ENCODE assay signal across 12 cellular contexts in the genomic region with DNA sequence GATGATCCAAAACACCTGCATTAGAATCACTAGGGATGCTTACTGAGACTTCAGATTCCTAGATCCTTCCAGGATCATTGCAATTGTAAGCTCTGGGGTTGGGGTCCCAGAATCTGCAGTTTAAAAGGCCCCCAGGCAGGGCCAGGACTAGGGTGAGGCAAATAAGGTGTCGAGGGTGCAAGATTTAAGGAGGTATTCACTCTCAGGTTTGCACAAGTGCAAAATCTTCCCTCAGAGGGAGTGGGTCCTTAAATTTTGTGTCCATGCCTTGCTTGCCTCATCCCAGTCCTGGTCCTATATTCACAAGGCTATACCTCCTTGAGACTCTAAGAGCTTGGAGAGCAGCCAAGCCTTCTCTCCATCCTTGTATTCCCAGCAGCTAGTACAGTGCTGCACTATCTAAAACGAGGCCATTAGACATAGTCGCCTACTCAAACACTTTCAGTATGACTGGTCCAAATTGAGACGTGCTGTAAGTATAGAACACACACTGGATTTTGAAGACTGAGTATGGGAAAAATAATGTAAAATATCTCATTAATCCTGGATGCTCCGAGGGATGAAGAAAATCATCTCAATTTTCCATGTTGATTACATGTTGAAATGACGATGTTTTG. TPM values are rescaled to one million over a fixed set of nuclear protein-coding genes. Genes with fewer than 3 reads are reported as not detected.
DNase-seq lines count a peak whose midpoint lies in the region; ATAC-seq, FAIRE-seq and TF ChIP-seq lines count a peak whose summit lies in the region.
"Had no signal": no experiment of that assay in that cellular context is flagged by ENCODE, and none has a peak within 500 bp of the region (broad histone marks: within the 10 kb centered on the region; RNA-seq: fewer than 3 reads in every experiment).

No MANE protein-coding gene starts in this region.

- no peak for TF ChIP-seq CTCF in GM12878 (IDR thresholded peaks at IDR 0.05 in 2 of 3, conservative IDR thresholded peaks at IDR 0.05 in 1 of 3; ENCODE audit: control insufficient read depth in 2 of 3, extremely low read depth in 1 of 3, insufficient read depth in 1 of 3, low read depth in 3 of 3, low read length in 3 of 3)

- FAIRE-seq in GM12878 (lab: Jason Lieb, UNC), result peak; percentile 18
- FAIRE-seq in urothelium cell line (lab: Jason Lieb, UNC), result no peak
- FAIRE-seq: pancreas had no signal

- 14% methylated on average over 6 of the region's 6 CpGs for WGBS in GM12878 (ENCODE audit: insufficient coverage, insufficient replicate concordance, low lambda C conversion rate, missing lambda C conversion rate)

- POLR2A ChIA-PET in GM12878 (lab: Charles Lee), result interaction anchor here (0.6 to 2.9 kb wide), 6 partner anchors 9 to 39 kb away, joined by 3 to 25 read pairs (median 5); partner anchors contain the start of genes PECR and TMEM169

- no peaks in the 10 kb centered on the region for H3K27me3 ChIP-seq in GM12878 (replicated peaks in 1 of 2; ENCODE audit: control insufficient read depth in 2 of 2, insufficient read depth in 2 of 2, low read length in 1 of 2)
- H3K27me3 ChIP-seq: heart left ventricle, pancreas, suprapubic skin had no signal

- H3K36me3 ChIP-seq in GM12878 (ENCODE audit: control insufficient read depth in 2 of 2, insufficient read depth in 2 of 2, low read length in 1 of 2), result peaks cover 0 to 2% of the 10 kb centered on the region in 2 experiments; a peak in 3 of 4 replicates

- peak overlapping the region; percentile 1; the same call in 1 of the 2 replicates for H3K27ac ChIP-seq in GM12878 (ENCODE audit: control insufficient read depth, insufficient read depth)
- H3K27ac ChIP-seq: heart left ventricle, pancreas, suprapubic skin had no signal

- H3K4me2 ChIP-seq in GM12878 (ENCODE audit: control insufficient read depth, insufficient read depth), result peak overlapping the region; percentile 59

- H3K9me3 ChIP-seq in GM12878 (replicated peaks; ENCODE audit: control insufficient read depth, insufficient read depth, low read length), result no peaks in the 10 kb centered on the region
- H3K9me3 ChIP-seq: heart left ventricle, pancreas, suprapubic skin had no signal

- peaks cover 10% of the 10 kb centered on the region for H3K4me1 ChIP-seq in GM12878 (ENCODE audit: control insufficient read depth, insufficient read depth, low read length)
- H3K4me1 ChIP-seq: heart left ventricle, pancreas, suprapubic skin had no signal

- H3K79me2 ChIP-seq in GM12878 (ENCODE audit: control insufficient read depth, insufficient read depth, low read length), result no peaks in the 10 kb centered on the region

- peak overlapping the region; percentile 42; the same call in 1 of the 2 replicates for H2AFZ ChIP-seq in GM12878 (ENCODE audit: control insufficient read depth, low read depth, low read length)

- in situ Hi-C loops in GM12878 (cut with MboI), result no loop called here

- peak in 1 of 2 experiments; percentile 48; a peak in 1 of 4 replicates for TF ChIP-seq EP300 in GM12878 (IDR thresholded peaks at IDR 0.05; ENCODE audit: borderline replicate concordance in 1 of 2, control insufficient read depth in 1 of 2, low read depth in 2 of 2, low read length in 2 of 2)

- no peak overlapping the region for H3K4me3 ChIP-seq in GM12878
- H3K4me3 ChIP-seq: heart left ventricle, pancreas, suprapubic skin had no signal

- DNase-seq in GM12878 (ENCODE audit: low read depth, low spot score), result no peak
- DNase-seq in HuH-7 (ENCODE audit: low spot score), result no peak
- DNase-seq in urothelium cell line (ENCODE audit: low spot score), result no peak
- DNase-seq in amniotic stem cell (lab: John Stamatoyannopoulos, UW), result no peak
- DNase-seq: aorta, heart left ventricle, NCI-H2029, pancreas had no signal

- RAD21 ChIA-PET in GM12878 (lab: Charles Lee; ENCODE audit: unreplicated experiment), result interaction anchor here (0.9 to 3.6 kb wide), 4 partner anchors 11 to 70 kb away, joined by 3 to 36 read pairs (median 13); no protein-coding TSS in a partner anchor

- no peak overlapping the region for H3K9ac ChIP-seq in GM12878 (ENCODE audit: control insufficient read depth, insufficient read depth, low read length)

- no peaks in the 10 kb centered on the region for H4K20me1 ChIP-seq in GM12878 (ENCODE audit: control insufficient read depth, insufficient read depth)

- 0 out of 2 replicates have a peak, but pooled peaks have one; percentile 6 for TF ChIP-seq RAD21 in GM12878 (IDR thresholded peaks at IDR 0.05; ENCODE audit: insufficient read depth, low read depth, low read length)

- CTCF ChIA-PET in GM12878 (lab: Yijun Ruan, JAX), result interaction anchor here (0.6 to 4.7 kb wide), 10 partner anchors 7 to 97 kb away, joined by 3 to 58 read pairs (median 5); no protein-coding TSS in a partner anchor

- TF ChIP-seq POLR2A in GM12878 (IDR thresholded peaks at IDR 0.05; ENCODE audit: low read depth, low read length), result no peak

- SMC1A ChIA-PET in GM12878 (lab: Charles Lee; ENCODE audit: uncharacterized antibody, unreplicated experiment), result interaction anchor here (0.6 to 3.8 kb wide), 13 partner anchors 8 to 112 kb away, joined by 3 to 32 read pairs (median 4); no protein-coding TSS in a partner anchor

- ATAC-seq in GM18870 (IDR thresholded peaks at IDR 0.05; ENCODE audit: unreplicated experiment) (peak; percentile 99), GM21515 (IDR thresholded peaks at IDR 0.05; ENCODE audit: unreplicated experiment) (peak; percentile 95), HG03066 (IDR thresholded peaks at IDR 0.05; ENCODE audit: low read depth, unreplicated experiment) (peak; percentile 97), GM12878 (peak; percentile 97)
- ATAC-seq: heart left ventricle, pancreas had no signal

- intact Hi-C loops in GM12878 (cut with micrococcal nuclease; ENCODE audit: unreplicated experiment), result no loop called here

- no TSS peak for BruUV-seq in GM12878 (replicated peaks; lab: Mats Ljungman, UMichigan)

RNA-seq across cellular contexts. Expression of gene MREG, which starts 31.6 kb away (rescaled TPM):
- 18.7 and 19.5 TPM in 2 replicates for total RNA-seq in GM12878 (2013; cell fraction: nucleolus; rRNA removed)
- total RNA-seq in GM12878 (2014; rRNA removed) (39.0 and 40.9 TPM in 2 replicates), GM12878 (2014; rRNA removed; fragmentation: Illumina TruSeq; extraction: Trizol) (27.9 and 28.5 TPM in 2 replicates), GM12878 (2021) (45.0 and 46.3 TPM in 2 replicates)
- 15.4 TPM for polyA plus RNA-seq in GM12878 (2011; ENCODE audit: low read depth)
- polyA plus RNA-seq in GM12878 (2011; rRNA removed) (31.9 and 47.2 TPM in 2 replicates), GM12878 (2014; fragmentation: Illumina TruSeq; extraction: Trizol) (23.8 and 30.2 TPM in 2 replicates), GM12878 (2014; fragmentation: Nextera tagmentation; extraction: Ambion mirVana) (10 to 100 TPM; 16.8 to 21.3 TPM), GM12878 (2014; rRNA removed) (34.1 and 34.5 TPM in 2 replicates), GM12878 (2016; fragmentation: Nextera tagmentation; extraction: Ambion mirVana) (10 to 100 TPM in 1 of 2 experiments, 1 to 10 TPM in 1; 6.9 to 28.6 TPM)
- 15.6 and 17.5 TPM in 2 replicates for polyA plus RNA-seq in GM12878 (2011; cell fraction: cytosol; rRNA removed)
- 18.2 and 22.0 TPM in 2 replicates for polyA plus RNA-seq in GM12878 (2011; cell fraction: nucleus; rRNA removed)
- polyA plus RNA-seq in GM12878 (2012), result 18.6 and 22.6 TPM in 2 replicates
- polyA minus RNA-seq in GM12878 (2011; rRNA and poly(A)+ RNA removed), result 22.3 and 23.7 TPM in 2 replicates
- 11.2 and 13.9 TPM in 2 replicates for polyA minus RNA-seq in GM12878 (2011; cell fraction: cytosol; rRNA and poly(A)+ RNA removed)
- polyA minus RNA-seq in GM12878 (2011; cell fraction: nucleus; rRNA and poly(A)+ RNA removed), result 8.3 and 14.4 TPM in 2 replicates

RNA-seq across cellular contexts. Expression of gene PECR, which starts 36.6 kb away (rescaled TPM):
- 39.0 and 48.8 TPM in 2 replicates for total RNA-seq in GM12878 (2013; cell fraction: nucleolus; rRNA removed)
- 25.6 and 36.2 TPM in 2 replicates for total RNA-seq in GM12878 (2014; rRNA removed)
- 25.7 and 27.5 TPM in 2 replicates for total RNA-seq in GM12878 (2014; rRNA removed; fragmentation: Illumina TruSeq; extraction: Trizol)
- total RNA-seq in GM12878 (2021), result 20.4 and 25.3 TPM in 2 replicates
- 34.7 TPM for polyA plus RNA-seq in GM12878 (2011; ENCODE audit: low read depth)
- polyA plus RNA-seq in GM12878 (2011; rRNA removed), result 30.4 and 36.8 TPM in 2 replicates
- polyA plus RNA-seq in GM12878 (2011; cell fraction: cytosol; rRNA removed), result 26.9 and 33.7 TPM in 2 replicates
- polyA plus RNA-seq in GM12878 (2011; cell fraction: nucleus; rRNA removed), result 21.6 and 23.4 TPM in 2 replicates
- polyA plus RNA-seq in GM12878 (2012), result 13.5 and 20.7 TPM in 2 replicates
- polyA plus RNA-seq in GM12878 (2014; fragmentation: Illumina TruSeq; extraction: Trizol), result 28.8 and 30.2 TPM in 2 replicates
- 10 to 100 TPM in 1 of 2 experiments, 1 to 10 TPM in 1; 7.6 to 10.4 TPM for polyA plus RNA-seq in GM12878 (2014; fragmentation: Nextera tagmentation; extraction: Ambion mirVana)
- 26.1 and 37.4 TPM in 2 replicates for polyA plus RNA-seq in GM12878 (2014; rRNA removed)
- 10 to 100 TPM; 22.4 to 27.8 TPM for polyA plus RNA-seq in GM12878 (2016; fragmentation: Nextera tagmentation; extraction: Ambion mirVana)
- polyA minus RNA-seq in GM12878 (2011; rRNA and poly(A)+ RNA removed), result 31.8 and 50.8 TPM in 2 replicates
- polyA minus RNA-seq in GM12878 (2011; cell fraction: cytosol; rRNA and poly(A)+ RNA removed), result 6.8 and 7.9 TPM in 2 replicates
- 17.5 and 19.0 TPM in 2 replicates for polyA minus RNA-seq in GM12878 (2011; cell fraction: nucleus; rRNA and poly(A)+ RNA removed)

RNA-seq across cellular contexts. Expression of gene TMEM169, which starts 36.7 kb away (rescaled TPM):
- total RNA-seq in GM12878 (2013; cell fraction: nucleolus; rRNA removed), result 0.67 and 0.71 TPM in 2 replicates
- total RNA-seq in GM12878 (2014; rRNA removed), result 1.4 and 1.6 TPM in 2 replicates
- 2.5 TPM in 2 replicates for total RNA-seq in GM12878 (2014; rRNA removed; fragmentation: Illumina TruSeq; extraction: Trizol)
- 2.4 and 2.7 TPM in 2 replicates for total RNA-seq in GM12878 (2021)
- 0.16 TPM for polyA plus RNA-seq in GM12878 (2011; ENCODE audit: low read depth)
- 0.13 and 0.23 TPM in 2 replicates for polyA plus RNA-seq in GM12878 (2011; rRNA removed)
- 0.02 and 0.07 TPM in 2 replicates for polyA plus RNA-seq in GM12878 (2011; cell fraction: cytosol; rRNA removed)
- 0.06 TPM in 1 of 2 replicates, not detected in the other for polyA plus RNA-seq in GM12878 (2011; cell fraction: nucleus; rRNA removed)
- 0.26 and 0.58 TPM in 2 replicates for polyA plus RNA-seq in GM12878 (2012)
- 2.3 and 2.8 TPM in 2 replicates for polyA plus RNA-seq in GM12878 (2014; fragmentation: Illumina TruSeq; extraction: Trizol)
- polyA plus RNA-seq in GM12878 (2014; fragmentation: Nextera tagmentation; extraction: Ambion mirVana), result 1 to 10 TPM in 1 of 2 experiments, under 1 TPM in 1; 0.57 to 1.2 TPM
- 1.5 and 3.2 TPM in 2 replicates for polyA plus RNA-seq in GM12878 (2014; rRNA removed)
- polyA plus RNA-seq in GM12878 (2016; fragmentation: Nextera tagmentation; extraction: Ambion mirVana), result 1 to 10 TPM; 2.1 to 3.1 TPM
- 0.82 TPM in 1 of 2 replicates, not detected in the other for polyA minus RNA-seq in GM12878 (2011; rRNA and poly(A)+ RNA removed)
- polyA minus RNA-seq in GM12878 (2011; cell fraction: cytosol; rRNA and poly(A)+ RNA removed), result not detected in 2 replicates
- 0.12 TPM in 1 of 2 replicates, not detected in the other for polyA minus RNA-seq in GM12878 (2011; cell fraction: nucleus; rRNA and poly(A)+ RNA removed)
- polyA plus RNA-seq: aorta had no signal
